In genomic region chr20:64032706-64033624, GRCh38 we compare ENCODE assay signal across 26 cellular contexts. TPM values are rescaled to one million over a fixed set of nuclear protein-coding genes. Genes with fewer than 3 reads are reported as not detected.
DNase-seq lines count a peak whose midpoint lies in the region; ATAC-seq, FAIRE-seq and TF ChIP-seq lines count a peak whose summit lies in the region.
"Had no signal": no experiment of that assay in that cellular context is flagged by ENCODE, and none has a peak within 500 bp of the region (broad histone marks: within the 10 kb centered on the region; RNA-seq: fewer than 3 reads in every experiment).

No MANE protein-coding gene starts in this region.

- ATAC-seq in SK-N-SH treated with all-trans-retinoic acid at 6 μM for 48 hours (no peak), K562 (no peak)
- ATAC-seq: CD8-positive, alpha-beta T cell had no signal

- H3K9ac ChIP-seq in SK-N-SH (no peak overlapping the region), K562 (ENCODE audit: insufficient read depth in 1 of 2, low read depth in 2 of 2, low read length in 2 of 2) (peak overlapping the region in 1 of 2 experiments; percentile 19; a peak in 1 of 4 replicates)

- TF ChIP-seq POLR2A in K562 (conservative IDR thresholded peaks at IDR 0.05) (no peak), esophagus muscularis mucosa (IDR thresholded peaks at IDR 0.05; ENCODE audit: low read depth) (no peak)

- WGBS in SK-N-SH (ENCODE audit: low lambda C conversion rate), result 89% methylated on average over 22 of the region's 31 CpGs
- 83% methylated on average over 24 of the region's 31 CpGs for WGBS in K562 (ENCODE audit: insufficient coverage, low coverage, missing lambda C conversion rate)
- WGBS in esophagus muscularis mucosa, result 91% methylated on average over 27 of the region's 31 CpGs

- intact Hi-C loops in K562 (cut with micrococcal nuclease) (no loop called here), esophagus muscularis mucosa (cut with DNase I) (no loop called here)

- H3K4me3 ChIP-seq in SK-N-SH (ENCODE audit: low read depth in 2 of 2, low read length in 1 of 2) (no peak overlapping the region), K562 (no peak overlapping the region), esophagus muscularis mucosa (no peak overlapping the region)
- H3K4me3 ChIP-seq: ascending aorta, dorsolateral prefrontal cortex, heart left ventricle, stomach, tibial nerve had no signal

- H2AFZ ChIP-seq in SK-N-SH (ENCODE audit: low read depth), result no peak overlapping the region
- H2AFZ ChIP-seq in K562 (ENCODE audit: low read depth, low read length), result no peak overlapping the region

- in situ Hi-C loops in K562 (cut with MboI), result no loop called here

- BruUV-seq in K562 (replicated peaks; lab: Mats Ljungman, UMichigan), result no TSS peak

- H3K27me3 ChIP-seq in SK-N-SH (ENCODE audit: insufficient read depth), result no peaks in the 10 kb centered on the region
- no peaks in the 10 kb centered on the region for H3K27me3 ChIP-seq in K562 (ENCODE audit: control insufficient read depth in 2 of 2, insufficient read depth in 2 of 2, low read length in 2 of 2)
- H3K27me3 ChIP-seq in esophagus muscularis mucosa, result peaks cover 3 to 29% (median 20%) of the 10 kb centered on the region in 4 donors

- no peak for TF ChIP-seq CTCF in SK-N-SH (IDR thresholded peaks at IDR 0.05)
- no peak for TF ChIP-seq CTCF in K562 (IDR thresholded peaks at IDR 0.05 in 2 of 3, conservative IDR thresholded peaks at IDR 0.05 in 1 of 3; ENCODE audit: insufficient read depth in 2 of 3, low read depth in 1 of 3, low read length in 3 of 3)
- no peak for TF ChIP-seq CTCF in esophagus muscularis mucosa (IDR thresholded peaks at IDR 0.05)

- peaks cover 3% of the 10 kb centered on the region for H3K9me1 ChIP-seq in K562 (ENCODE audit: control insufficient read depth, insufficient read depth, low read length)

- H3K9me3 ChIP-seq in SK-N-SH (no peaks in the 10 kb centered on the region), KOPT-K1 (ENCODE audit: insufficient read depth, low read length, poor library complexity, severe bottlenecking) (no peaks in the 10 kb centered on the region), K562 (replicated peaks; ENCODE audit: control insufficient read depth, insufficient read depth, low read depth, low read length) (no peaks in the 10 kb centered on the region), esophagus muscularis mucosa (no peaks in the 10 kb centered on the region)
- H3K9me3 ChIP-seq: ascending aorta, heart left ventricle, stomach, tibial nerve had no signal

- FAIRE-seq in K562 (lab: Jason Lieb, UNC), result no peak
- FAIRE-seq: GM18507, H54 had no signal

- H3K4me1 ChIP-seq in SK-N-SH (ENCODE audit: control insufficient read depth in 1 of 2, insufficient read depth in 2 of 2, low read depth in 1 of 2, low read length in 1 of 2) (peaks cover 0 to 2% of the 10 kb centered on the region in 2 experiments; a peak in 1 of 4 replicates), K562 (replicated peaks in 1 of 2; ENCODE audit: control insufficient read depth in 2 of 2, insufficient read depth in 2 of 2, low read length in 2 of 2) (peaks cover 20 to 44% of the 10 kb centered on the region in 2 experiments), esophagus muscularis mucosa (peaks cover 5 to 9% (median 7%) of the 10 kb centered on the region in 4 donors)
- H3K4me1 ChIP-seq: ascending aorta had no signal

- H3K36me3 ChIP-seq in SK-N-SH (replicated peaks in 1 of 2; ENCODE audit: control insufficient read depth in 1 of 2, insufficient read depth in 2 of 2, low read length in 1 of 2), result peaks cover 3 to 50% of the 10 kb centered on the region in 2 experiments
- H3K36me3 ChIP-seq in KOPT-K1 (ENCODE audit: insufficient read depth, low read length), result peaks cover 65% of the 10 kb centered on the region
- H3K36me3 ChIP-seq in K562 (ENCODE audit: control insufficient read depth, insufficient read depth, low read length), result peaks cover 67% of the 10 kb centered on the region; the same call in 2 of the 3 replicates
- H3K36me3 ChIP-seq in esophagus muscularis mucosa, result peaks cover 48 to 79% (median 74%) of the 10 kb centered on the region in 4 donors

- DNase-seq in SK-N-SH (peak; percentile 24), K562 (ENCODE audit: extremely low read depth in 1 of 4, low spot score in 3 of 4) (no peak), HPDE6-E6E7 (ENCODE audit: extremely low spot score) (no peak), esophagus muscularis mucosa (ENCODE audit: extremely low spot score) (no peak)
- DNase-seq: central memory CD4-positive, alpha-beta T cell; dorsolateral prefrontal cortex; left cardiac atrium; NCI-H1417; NCI-H2107; NCI-H446 treated with DMSO at 0.1 percent for 48 hours; nucleus accumbens; OCI-M1; stimulated activated CD4-positive, alpha-beta T cell treated with anti-CD3 and anti-CD28 coated beads, Interleukin-4, amount 100 ng/mL, for 1 hour; stomach; SW 1271 had no signal

- H3K4me2 ChIP-seq in SK-N-SH (no peak overlapping the region), K562 (ENCODE audit: insufficient read depth, low read length) (no peak overlapping the region)

- POLR2A ChIA-PET in SK-N-SH (lab: Yijun Ruan, JAX) (no interaction called here), K562 (lab: Yijun Ruan, JAX) (interaction anchor here (0.5 to 0.7 kb wide), 4 partner anchors 7 to 265 kb away, joined by 3 to 4 read pairs (median 3); no protein-coding TSS in a partner anchor)

- CTCF ChIA-PET in SK-N-SH (lab: Yijun Ruan, JAX) (interaction anchor here (1.1 kb wide), 1 partner anchor 52 kb away, joined by 3 read pairs; the partner anchor contains the start of gene PRPF6), K562 (lab: Yijun Ruan, JAX; ENCODE audit: low intra/inter-chr PET ratio) (no interaction called here)

- no peaks in the 10 kb centered on the region for H3K9me2 ChIP-seq in SK-N-SH

- no peak for TF ChIP-seq EP300 in SK-N-SH (IDR thresholded peaks at IDR 0.05; ENCODE audit: borderline replicate concordance in 1 of 2, low read depth in 1 of 2, low read length in 1 of 2)
- no peak for TF ChIP-seq EP300 in K562 (IDR thresholded peaks at IDR 0.05; ENCODE audit: low read length)
- no peak for TF ChIP-seq EP300 in esophagus muscularis mucosa (IDR thresholded peaks at IDR 0.05)

- H3F3A ChIP-seq in SK-N-SH (replicated peaks; ENCODE audit: insufficient read depth), result no peaks in the 10 kb centered on the region

- H3K79me2 ChIP-seq in SK-N-SH (ENCODE audit: insufficient read depth), result no peaks in the 10 kb centered on the region
- no peaks in the 10 kb centered on the region for H3K79me2 ChIP-seq in K562 (ENCODE audit: control insufficient read depth, insufficient read depth, low read length)

- H3K27ac ChIP-seq in SK-N-SH (ENCODE audit: low read depth in 2 of 2, low read length in 1 of 2) (no peak overlapping the region), KOPT-K1 (ENCODE audit: low read depth, low read length, poor library complexity, severe bottlenecking) (peak overlapping the region; percentile 91), K562 (ENCODE audit: extremely low read depth, low read depth, low read length) (no peak overlapping the region), esophagus muscularis mucosa (replicated peaks in 1 of 4) (no peak overlapping the region)
- H3K27ac ChIP-seq: 22Rv1, ascending aorta, dorsolateral prefrontal cortex, stomach, tibial nerve had no signal

- H4K20me1 ChIP-seq in SK-N-SH (ENCODE audit: insufficient read depth), result 0 out of 2 replicates have a peak, but pooled peaks cover 10% of the 10 kb centered on the region
- H4K20me1 ChIP-seq in K562 (replicated peaks; ENCODE audit: control insufficient read depth, insufficient read depth, low read length), result no peaks in the 10 kb centered on the region

- TF ChIP-seq RAD21 in SK-N-SH (IDR thresholded peaks at IDR 0.05; ENCODE audit: low read length), result no peak
- TF ChIP-seq RAD21 in K562 (CRISPR knock-in tag; conservative IDR thresholded peaks at IDR 0.05 in 1 of 2, IDR thresholded peaks at IDR 0.05 in 1 of 2), result no peak

RNA-seq across cellular contexts. Expression of gene C20orf204, which starts 3.0 kb away (rescaled TPM):
- 0.16 and 0.21 TPM in 2 replicates for polyA plus RNA-seq in SK-N-SH (2012; rRNA removed)
- polyA plus RNA-seq in SK-N-SH (2012; cell fraction: cytosol; rRNA removed), result 0.01 and 0.05 TPM in 2 replicates
- 2.1 and 5.9 TPM in 2 replicates for polyA plus RNA-seq in SK-N-SH (2012; cell fraction: nucleus; rRNA removed)
- 5.2 and 13.5 TPM in 2 replicates for total RNA-seq in K562 (2011; cell fraction: chromatin; rRNA removed; ENCODE audit: low replicate concordance)
- total RNA-seq in K562 (2011; cell fraction: nucleolus; rRNA removed), result 6.7 and 7.0 TPM in 2 replicates
- 4.0 and 4.6 TPM in 2 replicates for total RNA-seq in K562 (2011; cell fraction: nucleoplasm; rRNA removed)
- 0.59 and 0.73 TPM in 2 replicates for total RNA-seq in K562 (2014; rRNA removed)
- total RNA-seq in K562 (2014; rRNA removed; fragmentation: Illumina TruSeq; extraction: Trizol), result 0.10 and 0.22 TPM in 2 replicates
- total RNA-seq in K562 (2015; rRNA removed; fragmentation: Illumina TruSeq; extraction: Trizol), result 0.36 and 0.45 TPM in 2 replicates
- 0.67 and 1.1 TPM in 2 replicates for total RNA-seq in K562 (2021)
- polyA plus RNA-seq in K562 (2011; rRNA removed), result 0.11 and 0.22 TPM in 2 replicates
- 0.10 and 0.36 TPM in 2 replicates for polyA plus RNA-seq in K562 (2011; cell fraction: cytosol; rRNA removed)
- polyA plus RNA-seq in K562 (2011; cell fraction: nucleus; rRNA removed), result 1.6 and 3.1 TPM in 2 replicates
- 0.43 and 0.46 TPM in 2 replicates for polyA plus RNA-seq in K562 (2012)
- polyA plus RNA-seq in K562 (2014; fragmentation: Illumina TruSeq; extraction: Trizol), result 0.11 and 0.16 TPM in 2 replicates
- not detected for polyA plus RNA-seq in K562 (2014; fragmentation: Nextera tagmentation; extraction: Ambion mirVana)
- 0.94 and 1.6 TPM in 2 replicates for polyA plus RNA-seq in K562 (2014; rRNA removed)
- 0.35 and 0.42 TPM in 2 replicates for polyA minus RNA-seq in K562 (2011; rRNA and poly(A)+ RNA removed)
- polyA minus RNA-seq in K562 (2011; cell fraction: cytosol; rRNA and poly(A)+ RNA removed), result 0.27 TPM in 1 of 2 replicates, not detected in the other
- 1.8 TPM in 2 replicates for polyA minus RNA-seq in K562 (2011; cell fraction: nucleus; rRNA and poly(A)+ RNA removed)
- 1 to 10 TPM in 1 of 4 donors, under 1 TPM in 3; 0.17 to 1.6 (median 0.32) TPM for total RNA-seq in esophagus muscularis mucosa
- total RNA-seq: ascending aorta had no signal

RNA-seq across cellular contexts. Expression of gene SOX18, which starts 16.5 kb away (rescaled TPM):
- polyA plus RNA-seq in SK-N-SH (2012; rRNA removed), result not detected in 2 replicates
- not detected in 2 replicates for polyA plus RNA-seq in SK-N-SH (2012; cell fraction: cytosol; rRNA removed)
- polyA plus RNA-seq in SK-N-SH (2012; cell fraction: nucleus; rRNA removed), result 0.07 TPM in 1 of 2 replicates, not detected in the other
- 0.58 and 1.6 TPM in 2 replicates for total RNA-seq in K562 (2011; cell fraction: chromatin; rRNA removed; ENCODE audit: low replicate concordance)
- 3.5 and 3.8 TPM in 2 replicates for total RNA-seq in K562 (2011; cell fraction: nucleolus; rRNA removed)
- total RNA-seq in K562 (2011; cell fraction: nucleoplasm; rRNA removed), result 1.2 and 1.3 TPM in 2 replicates
- 2.7 and 6.2 TPM in 2 replicates for total RNA-seq in K562 (2014; rRNA removed)
- 0.13 and 0.15 TPM in 2 replicates for total RNA-seq in K562 (2014; rRNA removed; fragmentation: Illumina TruSeq; extraction: Trizol)
- 0.76 and 0.94 TPM in 2 replicates for total RNA-seq in K562 (2015; rRNA removed; fragmentation: Illumina TruSeq; extraction: Trizol)
- total RNA-seq in K562 (2021), result 19.8 and 20.4 TPM in 2 replicates
- polyA plus RNA-seq in K562 (2011; rRNA removed), result 0.33 and 0.47 TPM in 2 replicates
- 1.0 and 5.3 TPM in 2 replicates for polyA plus RNA-seq in K562 (2011; cell fraction: cytosol; rRNA removed)
- 2.6 and 7.3 TPM in 2 replicates for polyA plus RNA-seq in K562 (2011; cell fraction: nucleus; rRNA removed)
- 6.7 and 6.9 TPM in 2 replicates for polyA plus RNA-seq in K562 (2012)
- 0.21 and 0.78 TPM in 2 replicates for polyA plus RNA-seq in K562 (2014; fragmentation: Illumina TruSeq; extraction: Trizol)
- under 1 TPM; 0.20 to 0.23 TPM for polyA plus RNA-seq in K562 (2014; fragmentation: Nextera tagmentation; extraction: Ambion mirVana)
- polyA plus RNA-seq in K562 (2014; rRNA removed), result 4.4 and 6.8 TPM in 2 replicates
- polyA minus RNA-seq in K562 (2011; rRNA and poly(A)+ RNA removed), result 0.14 TPM in 1 of 2 replicates, not detected in the other
- polyA minus RNA-seq in K562 (2011; cell fraction: cytosol; rRNA and poly(A)+ RNA removed), result 3.3 and 7.4 TPM in 2 replicates
- polyA minus RNA-seq in K562 (2011; cell fraction: nucleus; rRNA and poly(A)+ RNA removed), result 1.5 and 2.1 TPM in 2 replicates
- total RNA-seq in esophagus muscularis mucosa, result 10 to 100 TPM in 2 of 4 donors, 1 to 10 TPM in 2; 5.6 to 19.0 (median 12.8) TPM
- total RNA-seq: CD8-positive, alpha-beta T cell; M059J; myocyte had no signal

RNA-seq across cellular contexts. Expression of gene TCEA2, which starts 30.0 kb away (rescaled TPM):
- polyA plus RNA-seq in SK-N-SH (2012; rRNA removed), result 53.5 and 98.9 TPM in 2 replicates
- polyA plus RNA-seq in SK-N-SH (2012; cell fraction: cytosol; rRNA removed), result 48.6 and 62.9 TPM in 2 replicates
- polyA plus RNA-seq in SK-N-SH (2012; cell fraction: nucleus; rRNA removed), result 179 and 294 TPM in 2 replicates
- total RNA-seq in K562 (2011; cell fraction: chromatin; rRNA removed; ENCODE audit: low replicate concordance), result 17.4 and 45.7 TPM in 2 replicates
- 25.8 and 31.0 TPM in 2 replicates for total RNA-seq in K562 (2011; cell fraction: nucleolus; rRNA removed)
- total RNA-seq in K562 (2011; cell fraction: nucleoplasm; rRNA removed), result 17.7 and 19.9 TPM in 2 replicates
- total RNA-seq in K562 (2014; rRNA removed), result 5.4 and 7.8 TPM in 2 replicates
- 3.0 and 3.6 TPM in 2 replicates for total RNA-seq in K562 (2014; rRNA removed; fragmentation: Illumina TruSeq; extraction: Trizol)
- 6.4 and 6.9 TPM in 2 replicates for total RNA-seq in K562 (2015; rRNA removed; fragmentation: Illumina TruSeq; extraction: Trizol)
- total RNA-seq in K562 (2021), result 18.7 and 28.7 TPM in 2 replicates
- polyA plus RNA-seq in K562 (2011; rRNA removed), result 8.6 and 14.0 TPM in 2 replicates
- 14.2 and 18.7 TPM in 2 replicates for polyA plus RNA-seq in K562 (2011; cell fraction: cytosol; rRNA removed)
- 63.0 and 66.6 TPM in 2 replicates for polyA plus RNA-seq in K562 (2011; cell fraction: nucleus; rRNA removed)
- polyA plus RNA-seq in K562 (2012), result 15.6 and 29.0 TPM in 2 replicates
- 5.0 and 8.5 TPM in 2 replicates for polyA plus RNA-seq in K562 (2014; fragmentation: Illumina TruSeq; extraction: Trizol)
- 1 to 10 TPM; 1.4 to 1.9 TPM for polyA plus RNA-seq in K562 (2014; fragmentation: Nextera tagmentation; extraction: Ambion mirVana)
- 8.0 and 10.0 TPM in 2 replicates for polyA plus RNA-seq in K562 (2014; rRNA removed)
- 3.3 and 4.4 TPM in 2 replicates for polyA minus RNA-seq in K562 (2011; rRNA and poly(A)+ RNA removed)
- 4.1 and 11.9 TPM in 2 replicates for polyA minus RNA-seq in K562 (2011; cell fraction: cytosol; rRNA and poly(A)+ RNA removed)
- 11.4 and 20.1 TPM in 2 replicates for polyA minus RNA-seq in K562 (2011; cell fraction: nucleus; rRNA and poly(A)+ RNA removed)
- 10 to 100 TPM; 22.8 to 59.0 (median 43.6) TPM for total RNA-seq in esophagus muscularis mucosa

RNA-seq across cellular contexts. Expression of gene RGS19, which starts 46.4 kb away (rescaled TPM):
- polyA plus RNA-seq in SK-N-SH (2012; rRNA removed) (18.7 and 20.5 TPM in 2 replicates), K562 (2011; rRNA removed) (14.7 and 23.9 TPM in 2 replicates), K562 (2014; fragmentation: Illumina TruSeq; extraction: Trizol) (5.2 and 11.0 TPM in 2 replicates), K562 (2014; fragmentation: Nextera tagmentation; extraction: Ambion mirVana) (under 1 TPM; 0.41 to 0.98 TPM), K562 (2014; rRNA removed) (21.9 and 23.4 TPM in 2 replicates)
- polyA plus RNA-seq in SK-N-SH (2012; cell fraction: cytosol; rRNA removed), result 10.0 and 16.3 TPM in 2 replicates
- 15.3 and 16.4 TPM in 2 replicates for polyA plus RNA-seq in SK-N-SH (2012; cell fraction: nucleus; rRNA removed)
- total RNA-seq in K562 (2011; cell fraction: chromatin; rRNA removed; ENCODE audit: low replicate concordance), result 7.1 and 15.6 TPM in 2 replicates
- 13.2 and 13.3 TPM in 2 replicates for total RNA-seq in K562 (2011; cell fraction: nucleolus; rRNA removed)
- 7.2 and 10.5 TPM in 2 replicates for total RNA-seq in K562 (2011; cell fraction: nucleoplasm; rRNA removed)
- total RNA-seq in K562 (2014; rRNA removed) (23.7 and 26.9 TPM in 2 replicates), K562 (2014; rRNA removed; fragmentation: Illumina TruSeq; extraction: Trizol) (3.2 and 3.3 TPM in 2 replicates), K562 (2015; rRNA removed; fragmentation: Illumina TruSeq; extraction: Trizol) (14.3 and 14.6 TPM in 2 replicates), K562 (2021) (20.7 and 21.0 TPM in 2 replicates), esophagus muscularis mucosa (10 to 100 TPM; 11.4 to 17.7 (median 12.7) TPM)
- 31.1 and 65.3 TPM in 2 replicates for polyA plus RNA-seq in K562 (2011; cell fraction: cytosol; rRNA removed)
- polyA plus RNA-seq in K562 (2011; cell fraction: nucleus; rRNA removed), result 19.9 and 25.8 TPM in 2 replicates
- 17.9 and 19.3 TPM in 2 replicates for polyA plus RNA-seq in K562 (2012)
- polyA minus RNA-seq in K562 (2011; rRNA and poly(A)+ RNA removed), result 4.7 and 4.8 TPM in 2 replicates
- polyA minus RNA-seq in K562 (2011; cell fraction: cytosol; rRNA and poly(A)+ RNA removed), result 9.5 and 22.4 TPM in 2 replicates
- polyA minus RNA-seq in K562 (2011; cell fraction: nucleus; rRNA and poly(A)+ RNA removed), result 5.7 and 8.8 TPM in 2 replicates

RNA-seq across cellular contexts. Expression of gene OPRL1, which starts 46.9 kb away (rescaled TPM):
- polyA plus RNA-seq in SK-N-SH (2012; rRNA removed) (1.7 and 1.8 TPM in 2 replicates), K562 (2011; rRNA removed) (0.17 and 0.64 TPM in 2 replicates), K562 (2014; fragmentation: Illumina TruSeq; extraction: Trizol) (0.06 and 0.11 TPM in 2 replicates), K562 (2014; fragmentation: Nextera tagmentation; extraction: Ambion mirVana) (not detected), K562 (2014; rRNA removed) (0.04 and 0.11 TPM in 2 replicates)
- polyA plus RNA-seq in SK-N-SH (2012; cell fraction: cytosol; rRNA removed), result 0.77 and 1.3 TPM in 2 replicates
- 3.2 and 3.8 TPM in 2 replicates for polyA plus RNA-seq in SK-N-SH (2012; cell fraction: nucleus; rRNA removed)
- total RNA-seq in K562 (2011; cell fraction: chromatin; rRNA removed; ENCODE audit: low replicate concordance), result 0.40 and 0.86 TPM in 2 replicates
- total RNA-seq in K562 (2011; cell fraction: nucleolus; rRNA removed), result 0.67 and 0.79 TPM in 2 replicates
- 0.23 and 0.66 TPM in 2 replicates for total RNA-seq in K562 (2011; cell fraction: nucleoplasm; rRNA removed)
- total RNA-seq in K562 (2014; rRNA removed) (0.09 and 0.37 TPM in 2 replicates), K562 (2014; rRNA removed; fragmentation: Illumina TruSeq; extraction: Trizol) (0.07 TPM in 1 of 2 replicates, not detected in the other), K562 (2015; rRNA removed; fragmentation: Illumina TruSeq; extraction: Trizol) (0.14 and 0.15 TPM in 2 replicates), K562 (2021) (0.22 and 0.33 TPM in 2 replicates), esophagus muscularis mucosa (1 to 10 TPM in 1 of 4 donors, under 1 TPM in 3; 0.42 to 1.4 (median 0.87) TPM)
- polyA plus RNA-seq in K562 (2011; cell fraction: cytosol; rRNA removed), result 0.55 and 0.76 TPM in 2 replicates
- polyA plus RNA-seq in K562 (2011; cell fraction: nucleus; rRNA removed), result 0.67 and 0.70 TPM in 2 replicates
- polyA plus RNA-seq in K562 (2012), result 0.46 and 1.1 TPM in 2 replicates
- polyA minus RNA-seq in K562 (2011; rRNA and poly(A)+ RNA removed), result 0.39 and 0.48 TPM in 2 replicates
- polyA minus RNA-seq in K562 (2011; cell fraction: cytosol; rRNA and poly(A)+ RNA removed), result 0.48 and 0.55 TPM in 2 replicates
- polyA minus RNA-seq in K562 (2011; cell fraction: nucleus; rRNA and poly(A)+ RNA removed), result 0.13 and 0.33 TPM in 2 replicates
